In genomic region chr18:27778441-27778840, GRCh38 we compare ENCODE assay signal across 11 cellular contexts.
A peak's percentile ranks its signal among the peaks of the same experiment; 100 is the strongest.
DNase-seq lines count a peak whose midpoint lies in the region; ATAC-seq, FAIRE-seq and TF ChIP-seq lines count a peak whose summit lies in the region.
"Had no signal": no experiment of that assay in that cellular context is flagged by ENCODE, and none has a peak within 500 bp of the region (broad histone marks: within the 10 kb centered on the region; RNA-seq: fewer than 3 reads in every experiment).

No MANE protein-coding gene starts in this region.

- no peak for ATAC-seq in GM18861 (IDR thresholded peaks at IDR 0.05; ENCODE audit: unreplicated experiment)
- ATAC-seq: left lung had no signal

- no peak overlapping the region for H3K4ac ChIP-seq in H1 (replicated peaks; ENCODE audit: insufficient read length, low read depth, low read length)

- TF ChIP-seq POLR2A in H1 (IDR thresholded peaks at IDR 0.05; ENCODE audit: control extremely low read depth in 1 of 2, low read depth in 2 of 2, low read length in 2 of 2), result no peak

- DNase-seq in NCI-H69 (lab: John Stamatoyannopoulos, UW) (peak; percentile 59), H1 (ENCODE audit: low read depth in 1 of 2, low spot score in 2 of 2) (no peak), nephron progenitor cell (no peak), cerebellar nuclear complex (lab: John Stamatoyannopoulos, UW) (no peak), NCI-H2196 treated with DMSO at 0.1 percent for 48 hours (lab: John Stamatoyannopoulos, UW; ENCODE audit: unreplicated experiment) (no peak)
- no peak for DNase-seq in activated CD4-positive, alpha-beta T cell treated with anti-CD3 and anti-CD28 coated beads, Interleukin-2, amount 50 U/mL, for 1 hour
- DNase-seq: aorta, left lung had no signal

- 15% methylated on average over 2 of the region's 2 CpGs; no CpG with 5 or more reads in 1 of the 2 experiments for WGBS in H1 (ENCODE audit: extremely low coverage in 1 of 2, insufficient coverage in 1 of 2, insufficient read length in 1 of 2, insufficient replicate concordance in 2 of 2, low coverage in 1 of 2, low lambda C conversion rate in 2 of 2, missing lambda C conversion rate in 1 of 2), 2 experiments

- no peak overlapping the region for H2AK5ac ChIP-seq in H1 (ENCODE audit: low read depth, low read length)

- no peaks in the 10 kb centered on the region for H3K23me2 ChIP-seq in H1 (ENCODE audit: low read depth, low read length)

- TF ChIP-seq RAD21 in H1 (IDR thresholded peaks at IDR 0.05 in 1 of 2, conservative IDR thresholded peaks at IDR 0.05 in 1 of 2; ENCODE audit: low read depth in 2 of 2, low read length in 2 of 2), result peak; percentile 70 to 72

- no peaks in the 10 kb centered on the region for H4K20me1 ChIP-seq in H1 (replicated peaks in 1 of 2; ENCODE audit: control insufficient read depth in 1 of 2, insufficient read depth in 2 of 2, low read length in 2 of 2)

- no peak overlapping the region for H4K5ac ChIP-seq in H1 (ENCODE audit: insufficient read length, low read depth, low read length)

- H3K36me3 ChIP-seq in H1 (ENCODE audit: control insufficient read depth in 2 of 4, insufficient read depth in 4 of 4, low read length in 3 of 4), result no peaks in the 10 kb centered on the region
- H3K36me3 ChIP-seq: left lung had no signal

- H3K27ac ChIP-seq in H1 (ENCODE audit: low read depth, low read length), result no peak overlapping the region
- H3K27ac ChIP-seq: left lung had no signal

- H3K9me3 Mint-ChIP-seq in nephron progenitor cell, result no peaks in the 10 kb centered on the region

- no peak overlapping the region for H2BK5ac ChIP-seq in H1 (ENCODE audit: low read depth, low read length)

- no peak overlapping the region for H3K4me3 Mint-ChIP-seq in nephron progenitor cell

- TF ChIP-seq EP300 in H1 (IDR thresholded peaks at IDR 0.05; ENCODE audit: borderline replicate concordance in 1 of 2, low read depth in 2 of 2, low read length in 2 of 2), result no peak

- H2BK120ac ChIP-seq in H1 (replicated peaks; ENCODE audit: low read depth, low read length), result no peak overlapping the region

- no peak overlapping the region for H3K56ac ChIP-seq in H1 (replicated peaks; ENCODE audit: insufficient read length, low read depth, low read length)

- H3K79me2 ChIP-seq in H1 (ENCODE audit: control insufficient read depth in 1 of 2, insufficient read depth in 2 of 2, low read length in 2 of 2), result no peaks in the 10 kb centered on the region

- H4K8ac ChIP-seq in H1 (ENCODE audit: extremely low read depth, insufficient read depth, low read length), result no peak overlapping the region

- CTCF ChIA-PET in H1 (lab: Charles Lee; ENCODE audit: partially characterized antibody), result interaction anchor here (0.7 to 3.6 kb wide), 6 partner anchors 10 to 141 kb away, joined by 3 to 19 read pairs (median 4); no protein-coding TSS in a partner anchor

- H3K36me3 Mint-ChIP-seq in nephron progenitor cell (ENCODE audit: low read depth), result no peaks in the 10 kb centered on the region

- H3K18ac ChIP-seq in H1 (ENCODE audit: extremely low read depth, low read length), result no peak overlapping the region

- peaks cover 38% of the 10 kb centered on the region for H3K4me1 Mint-ChIP-seq in nephron progenitor cell

- no peak overlapping the region for H2BK12ac ChIP-seq in H1 (ENCODE audit: low read depth, low read length)

- H3K9me3 ChIP-seq in H1 (ENCODE audit: insufficient read depth in 2 of 2, low read depth in 1 of 2, low read length in 1 of 2), result no peaks in the 10 kb centered on the region
- H3K9me3 ChIP-seq: left lung had no signal

- POLR2A ChIA-PET in H1 (lab: Charles Lee; ENCODE audit: partially characterized antibody), result interaction anchor here (0.7 kb wide), 1 partner anchor 503 kb away, joined by 4 read pairs; no protein-coding TSS in a partner anchor

- H3K27me3 ChIP-seq in H1 (replicated peaks in 1 of 4; ENCODE audit: control insufficient read depth in 3 of 4, extremely low read depth in 1 of 4, insufficient read depth in 3 of 4, low read length in 3 of 4), result peaks cover 0 to 2% (median 0%) of the 10 kb centered on the region in 4 experiments; a peak in 2 of 7 replicates
- H3K27me3 ChIP-seq: left lung had no signal

- H2BK15ac ChIP-seq in H1 (ENCODE audit: low read length), result no peak overlapping the region

- H3K4me1 ChIP-seq in H1 (replicated peaks in 1 of 4; ENCODE audit: control insufficient read depth in 3 of 4, insufficient read depth in 4 of 4, low read length in 3 of 4), result peaks cover 0 to 8% (median 2%) of the 10 kb centered on the region in 4 experiments; a peak in 2 of 7 replicates
- H3K4me1 ChIP-seq: left lung had no signal

- no peak overlapping the region; a peak in 1 of 4 replicates for H3K4me2 ChIP-seq in H1 (ENCODE audit: insufficient read depth in 1 of 2, low read depth in 2 of 2, low read length in 2 of 2)

- no peak overlapping the region for H3K23ac ChIP-seq in H1 (ENCODE audit: insufficient read length)

- peak overlapping the region; percentile 30 for H3K27ac Mint-ChIP-seq in nephron progenitor cell

- TF ChIP-seq CTCF in GM12873 (IDR thresholded peaks at IDR 0.05; ENCODE audit: insufficient read depth, low read depth, low read length, missing control alignments), result peak; percentile 6
- TF ChIP-seq CTCF in H1 (IDR thresholded peaks at IDR 0.05; ENCODE audit: control extremely low read depth in 1 of 3, insufficient read depth in 1 of 3, low read depth in 1 of 3, low read length in 3 of 3), result peak in 2 of 3 experiments; percentile 10 to 55; a peak in 2 of 4 replicates
- TF ChIP-seq CTCF in nephron progenitor cell (IDR thresholded peaks at IDR 0.05), result peak; percentile 30

- no peak overlapping the region for H3K14ac ChIP-seq in H1 (ENCODE audit: insufficient read length)

- no peak overlapping the region for H2AFZ ChIP-seq in H1 (ENCODE audit: low read length)

- H2BK20ac ChIP-seq in H1 (ENCODE audit: low read length), result no peak overlapping the region

- no peaks in the 10 kb centered on the region for H3K79me1 ChIP-seq in H1 (ENCODE audit: low read depth, low read length)

- no peak overlapping the region for H3K9ac ChIP-seq in H1 (replicated peaks in 1 of 4; ENCODE audit: extremely low read depth in 1 of 4, low read depth in 3 of 4, low read length in 3 of 4)

- no peak overlapping the region for H4K91ac ChIP-seq in H1 (replicated peaks; ENCODE audit: insufficient read length, low read length)

- peak; percentile 42 for FAIRE-seq in H1 (lab: Jason Lieb, UNC)
- FAIRE-seq: TTC549 had no signal

- no peaks in the 10 kb centered on the region for H3K27me3 Mint-ChIP-seq in nephron progenitor cell (ENCODE audit: low read depth, poor library complexity)

- H3K4me3 ChIP-seq in H1 (ENCODE audit: extremely low read depth in 1 of 4, insufficient read depth in 2 of 4, low read depth in 3 of 4, low read length in 4 of 4), result no peak overlapping the region
- H3K4me3 ChIP-seq: left lung had no signal

TF ChIP-seq in H1, 55 proteins besides CTCF, POLR2A, EP300 and RAD21:
- TF ChIP-seq CTBP2 (IDR thresholded peaks at IDR 0.05; ENCODE audit: borderline replicate concordance, insufficient read depth, insufficient read length, low read length) (no peak), SIX5 (IDR thresholded peaks at IDR 0.05; ENCODE audit: low read depth, low read length) (no peak), ATF3 (IDR thresholded peaks at IDR 0.05; ENCODE audit: insufficient read depth, low read depth, low read length) (no peak), USF2 (IDR thresholded peaks at IDR 0.05; ENCODE audit: low read length) (no peak), NANOG (IDR thresholded peaks at IDR 0.05; ENCODE audit: insufficient read depth, low read depth, low read length, poor library complexity, severe bottlenecking) (no peak), RNF2 (IDR thresholded peaks at IDR 0.05; ENCODE audit: borderline replicate concordance, low read depth, low read length, missing control alignments, poor library complexity, severe bottlenecking) (no peak), POU5F1 (IDR thresholded peaks at IDR 0.05; ENCODE audit: low read depth, low read length) (no peak), BACH1 (IDR thresholded peaks at IDR 0.05; ENCODE audit: low read length) (no peak), GABPA (IDR thresholded peaks at IDR 0.05; ENCODE audit: borderline replicate concordance, insufficient read depth, low read length) (no peak)
